Comparison of ENCODE assay signal across 20 cellular contexts in the genomic region with DNA sequence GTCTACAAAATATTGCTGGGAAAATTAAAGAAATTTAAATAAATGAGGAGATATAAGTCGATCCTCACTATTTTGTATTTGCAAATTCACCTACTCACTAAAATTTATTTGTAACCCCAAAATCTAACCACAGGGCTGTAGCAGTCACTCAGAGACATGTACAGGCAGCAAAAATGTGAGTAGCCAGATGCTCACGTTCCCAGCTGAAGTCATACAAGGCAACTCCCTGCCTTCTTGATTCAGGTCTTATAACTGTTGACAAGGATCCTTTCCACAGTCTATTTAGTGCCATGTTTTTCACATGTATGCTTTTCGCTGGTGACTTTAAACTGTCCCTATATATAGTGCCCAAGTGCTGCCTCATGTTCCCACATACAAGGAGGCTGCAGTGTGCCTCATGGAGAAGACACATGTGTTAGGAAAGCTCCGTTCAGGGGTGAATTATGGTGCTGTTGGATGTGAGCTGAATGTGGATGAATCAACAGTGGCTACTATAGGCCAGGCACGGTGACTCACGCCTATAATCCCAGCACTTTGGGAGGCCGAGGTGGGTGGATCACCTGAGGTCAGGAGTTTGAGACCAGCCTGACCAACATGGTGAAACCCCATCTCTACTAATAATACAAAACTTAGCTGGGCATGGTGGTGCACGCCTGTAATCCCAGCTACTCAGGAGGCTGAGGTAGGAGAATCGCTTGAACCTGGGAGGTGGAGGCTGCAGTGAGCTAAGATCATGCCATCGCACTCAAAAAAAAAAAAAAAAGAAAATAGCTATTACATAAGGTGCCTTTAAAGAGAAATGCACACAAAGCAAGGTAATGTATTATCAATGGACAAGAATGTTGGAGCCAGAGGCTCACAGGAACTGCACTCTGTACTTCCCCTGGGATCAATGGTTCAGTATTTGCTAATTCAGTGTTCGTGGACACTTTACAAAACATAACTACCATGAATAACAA. TPM values are rescaled to one million over a fixed set of nuclear protein-coding genes. Genes with fewer than 3 reads are reported as not detected.
DNase-seq lines count a peak whose midpoint lies in the region; FAIRE-seq and TF ChIP-seq lines count a peak whose summit lies in the region.
"Had no signal": no experiment of that assay in that cellular context is flagged by ENCODE, and none has a peak within 500 bp of the region (broad histone marks: within the 10 kb centered on the region; RNA-seq: fewer than 3 reads in every experiment).

No MANE protein-coding gene starts in this region.

- H3K27me3 ChIP-seq in bronchial epithelial cell (ENCODE audit: control insufficient read depth, insufficient read depth, low read length): no peaks in the 10 kb centered on the region
- no peaks in the 10 kb centered on the region for H3K27me3 ChIP-seq in CD8-positive, alpha-beta memory T cell (ENCODE audit: insufficient read depth, low read length, poor library complexity, severe bottlenecking)

- in situ Hi-C loops in GM13976 (cut with MboI; ENCODE audit: low sequenced_read_pairs, unreplicated experiment): loop anchor here (25.0 kb wide), 1 partner anchor 395 kb away; no protein-coding TSS in a partner anchor

- H3K36me3 Mint-ChIP-seq in CD8-positive, alpha-beta memory T cell: no peaks in the 10 kb centered on the region
- no peaks in the 10 kb centered on the region for H3K36me3 Mint-ChIP-seq in CD14-positive monocyte
- H3K36me3 Mint-ChIP-seq: CD4-positive, CD25-positive, alpha-beta regulatory T cell had no signal

- DNase-seq in ELR (ENCODE audit: low read depth) (peak; percentile 50), M059J (ENCODE audit: low read depth) (peak; percentile 70), bronchial epithelial cell (ENCODE audit: low read depth) (peak; percentile 57), iris pigment epithelial cell (ENCODE audit: low read depth) (peak; percentile 23), CD14-positive monocyte (ENCODE audit: low spot score) (no peak), NCI-H524 treated with DMSO at 0.1 percent for 48 hours (lab: John Stamatoyannopoulos, UW) (no peak), GM13976 (ENCODE audit: low spot score) (no peak)
- no peak for DNase-seq in CD8-positive, alpha-beta memory T cell
- DNase-seq: Calu3; CD4-positive, CD25-positive, alpha-beta regulatory T cell; H7; MV-4-11; NCI-H1417; NCI-H187; NCI-H226; NCI-H524; PC-3 had no signal

- CTCF ChIA-PET in CD8-positive, alpha-beta memory T cell (lab: Charles Lee): interaction anchor here (1.2 kb wide), 1 partner anchor 15 kb away, joined by 6 read pairs; no protein-coding TSS in a partner anchor

- POLR2A ChIA-PET in CD8-positive, alpha-beta memory T cell (lab: Charles Lee): interaction anchor here (0.6 kb wide), 1 partner anchor 174 kb away, joined by 4 read pairs; no protein-coding TSS in a partner anchor

- no peaks in the 10 kb centered on the region for H3K9me3 Mint-ChIP-seq in CD8-positive, alpha-beta memory T cell
- H3K9me3 Mint-ChIP-seq in CD14-positive monocyte: no peaks in the 10 kb centered on the region
- H3K9me3 Mint-ChIP-seq: CD4-positive, CD25-positive, alpha-beta regulatory T cell; T-helper 1 cell treated with Interleukin-12 subunit alpha and Interleukin-12 subunit beta and Interleukin-4 antibody, amounts not matched to agents 30 μg/mL and 1 μg/mL, for 36 hours had no signal

- intact Hi-C loops in CD14-positive monocyte (cut with micrococcal nuclease): no loop called here

- peaks cover 0 to 2% of the 10 kb centered on the region in 2 donors for H3K27me3 Mint-ChIP-seq in CD8-positive, alpha-beta memory T cell
- H3K27me3 Mint-ChIP-seq in CD14-positive monocyte (ENCODE audit: low read depth in 3 of 3): peaks cover 1 to 6% (median 3%) of the 10 kb centered on the region in 3 donors
- H3K27me3 Mint-ChIP-seq: B cell; CD4-positive, CD25-positive, alpha-beta regulatory T cell had no signal

- peak overlapping the region in 1 of 8 donors; percentile 14 for H3K27ac Mint-ChIP-seq in CD8-positive, alpha-beta memory T cell
- no peak overlapping the region for H3K27ac Mint-ChIP-seq in CD14-positive monocyte
- H3K27ac Mint-ChIP-seq: B cell; T-helper 1 cell treated with Interleukin-12 subunit alpha and Interleukin-12 subunit beta and Interleukin-4 antibody, amounts not matched to agents 30 μg/mL and 1 μg/mL, for 36 hours had no signal

- FAIRE-seq in bronchial epithelial cell (lab: Jason Lieb, UNC): no peak

- H3K36me3 ChIP-seq in bronchial epithelial cell (ENCODE audit: control insufficient read depth, insufficient read depth, low read length): no peaks in the 10 kb centered on the region
- no peaks in the 10 kb centered on the region for H3K36me3 ChIP-seq in CD8-positive, alpha-beta memory T cell (ENCODE audit: insufficient read depth, low read length)
- H3K36me3 ChIP-seq: SJSA1 had no signal

- H3K4me3 Mint-ChIP-seq in CD8-positive, alpha-beta memory T cell: no peak overlapping the region
- H3K4me3 Mint-ChIP-seq in CD14-positive monocyte: no peak overlapping the region
- H3K4me3 Mint-ChIP-seq: B cell; CD4-positive, CD25-positive, alpha-beta regulatory T cell; T-helper 1 cell treated with Interleukin-12 subunit alpha and Interleukin-12 subunit beta and Interleukin-4 antibody, amounts not matched to agents 30 μg/mL and 1 μg/mL, for 36 hours had no signal

- no peaks in the 10 kb centered on the region for H3K9me3 ChIP-seq in CD8-positive, alpha-beta memory T cell (ENCODE audit: low read length)
- H3K9me3 ChIP-seq: SJSA1 had no signal

- TF ChIP-seq CTCF in bronchial epithelial cell (IDR thresholded peaks at IDR 0.05; ENCODE audit: insufficient read depth, low read length, severe bottlenecking) (no peak), CD14-positive monocyte (IDR thresholded peaks at IDR 0.05) (no peak), GM13976 (IDR thresholded peaks at IDR 0.05; ENCODE audit: borderline replicate concordance, control extremely low read depth, extremely low read depth, insufficient read depth, missing control alignments) (no peak)

- no peaks in the 10 kb centered on the region for H3K4me1 ChIP-seq in CD8-positive, alpha-beta memory T cell (ENCODE audit: insufficient read depth, low read length)
- H3K4me1 ChIP-seq: SJSA1 had no signal

- H3K4me1 Mint-ChIP-seq in CD8-positive, alpha-beta memory T cell: no peaks in the 10 kb centered on the region
- no peaks in the 10 kb centered on the region for H3K4me1 Mint-ChIP-seq in CD14-positive monocyte
- H3K4me1 Mint-ChIP-seq: B cell; CD4-positive, CD25-positive, alpha-beta regulatory T cell had no signal

- no peak overlapping the region for H3K4me3 ChIP-seq in bronchial epithelial cell (ENCODE audit: low read depth, low read length)
- no peak overlapping the region for H3K4me3 ChIP-seq in CD8-positive, alpha-beta memory T cell (ENCODE audit: low read length)
- H3K4me3 ChIP-seq: SJSA1 had no signal

- no peak overlapping the region for H3K27ac ChIP-seq in CD8-positive, alpha-beta memory T cell (ENCODE audit: low read depth, low read length)
- H3K27ac ChIP-seq: SJSA1 had no signal

RNA-seq across cellular contexts. Expression of a gene that starts 55.3 kb away (rescaled TPM):
- 19.5 and 33.4 TPM in 2 replicates for total RNA-seq in M059J (2014; rRNA removed; shearing (Covaris generic))
- 20.0 TPM in 2 replicates for total RNA-seq in bronchial epithelial cell
- 10 to 100 TPM; 21.1 to 21.4 TPM for total RNA-seq in CD8-positive, alpha-beta memory T cell
- polyA plus RNA-seq in CD8-positive, alpha-beta memory T cell: 5.5 TPM
- polyA plus RNA-seq in CD14-positive monocyte: 1 to 10 TPM; 1.2 to 2.0 TPM

Comparison
In these comparisons a context has a peak if more than half of its experiments do, and no peak if none do; other contexts are left out.
1. DNase-seq: peak in ELR (single experiment), M059J (single experiment), bronchial epithelial cell (single experiment) and iris pigment epithelial cell (single experiment); none in CD8-positive, alpha-beta memory T cell (0 of 5), CD14-positive monocyte (single experiment), NCI-H524 treated with DMSO at 0.1 percent for 48 hours (single experiment) and GM13976 (single experiment).